Comparison of ENCODE assay signal across 3 cellular contexts in genomic region chr13:72217142-72217541, GRCh38.
"Had no signal": no experiment of that assay in that cellular context is flagged by ENCODE, and none has a peak within 500 bp of the region (broad histone marks: within the 10 kb centered on the region; RNA-seq: fewer than 3 reads in every experiment).

No MANE protein-coding gene starts in this region.

- DNase-seq: GDM1, GF-D8 had no signal

- H3K4me3 ChIP-seq: GM12878 had no signal

- ATAC-seq: GM12878 had no signal
